Comparison of ENCODE assay signal across 1 cellular context in the genomic region with DNA sequence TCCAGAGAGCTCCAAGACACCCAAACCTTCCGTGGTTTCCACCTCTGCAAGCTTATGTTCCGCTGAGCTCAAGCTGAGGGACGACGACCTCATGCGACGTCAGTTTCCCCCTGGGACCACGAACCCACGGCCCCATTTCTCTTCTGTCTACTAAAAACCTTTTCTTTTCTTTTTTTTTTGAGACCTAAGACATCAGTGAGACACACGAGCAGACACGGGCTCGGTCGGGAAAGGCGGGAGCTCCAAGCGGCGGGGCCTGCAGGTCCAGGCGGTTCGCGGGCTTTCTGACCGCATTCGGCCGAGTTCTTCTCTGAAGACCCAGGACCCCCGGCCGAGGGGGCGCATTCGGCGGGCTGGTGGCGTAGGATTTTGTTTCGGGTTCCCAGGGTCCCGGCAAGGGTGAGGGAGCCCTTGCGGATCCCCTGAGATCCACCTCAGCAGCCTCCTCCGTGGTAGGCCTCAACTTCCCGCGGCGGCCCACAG.
TF ChIP-seq lines count a peak whose summit lies in the region.

No MANE protein-coding gene starts in this region.

TF ChIP-seq in K562, 482 proteins besides CTCF, POLR2A, EP300 and RAD21 (continued from another document and continues in another):
- TF ChIP-seq, protein P1, sequence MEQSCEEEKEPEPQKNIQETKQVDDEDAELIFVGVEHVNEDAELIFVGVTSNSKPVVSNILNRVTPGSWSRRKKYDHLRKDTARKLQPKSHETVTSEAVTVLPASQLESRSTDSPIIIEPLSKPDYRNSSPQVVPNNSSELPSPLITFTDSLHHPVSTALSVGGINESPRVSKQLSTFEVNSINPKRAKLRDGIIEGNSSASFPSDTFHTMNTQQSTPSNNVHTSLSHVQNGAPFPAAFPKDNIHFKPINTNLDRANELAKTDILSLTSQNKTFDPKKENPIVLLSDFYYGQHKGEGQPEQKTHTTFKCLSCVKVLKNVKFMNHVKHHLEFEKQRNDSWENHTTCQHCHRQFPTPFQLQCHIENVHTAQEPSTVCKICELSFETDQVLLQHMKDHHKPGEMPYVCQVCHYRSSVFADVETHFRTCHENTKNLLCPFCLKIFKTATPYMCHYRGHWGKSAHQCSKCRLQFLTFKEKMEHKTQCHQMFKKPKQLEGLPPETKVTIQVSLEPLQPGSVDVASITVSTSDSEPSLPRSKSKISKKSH (CRISPR knock-in tag; IDR thresholded peaks at IDR 0.05), result no peak
- TF ChIP-seq BACH1 (tag; IDR thresholded peaks at IDR 0.05), result no peak
- no peak for TF ChIP-seq YBX1 (IDR thresholded peaks at IDR 0.05)
- TF ChIP-seq ZNF507 (tag; conservative IDR thresholded peaks at IDR 0.05), result no peak
- TF ChIP-seq KAT7 (CRISPR knock-in tag; IDR thresholded peaks at IDR 0.05; ENCODE audit: borderline replicate concordance), result peak; percentile 46; the same call in 1 of the 2 replicates
- TF ChIP-seq SP2 (IDR thresholded peaks at IDR 0.05; ENCODE audit: extremely low read depth, low read depth, low read length, poor library complexity, severe bottlenecking), result no peak
- no peak for TF ChIP-seq JUND (IDR thresholded peaks at IDR 0.05; ENCODE audit: borderline replicate concordance, low read depth, low read length)
- no peak for TF ChIP-seq JUND (tag; IDR thresholded peaks at IDR 0.05; ENCODE audit: borderline replicate concordance, low read depth, low read length)
- peak; percentile 22; the same call in 1 of the 2 replicates for TF ChIP-seq CEBPG (CRISPR knock-in tag; IDR thresholded peaks at IDR 0.05)
- TF ChIP-seq CEBPG (tag; conservative IDR thresholded peaks at IDR 0.05 in 1 of 2, IDR thresholded peaks at IDR 0.05 in 1 of 2), result no peak
- no peak for TF ChIP-seq FOXA3 (CRISPR knock-in tag; conservative IDR thresholded peaks at IDR 0.05 in 1 of 2, IDR thresholded peaks at IDR 0.05 in 1 of 2)
- no peak for TF ChIP-seq KDM2B (CRISPR knock-in tag; IDR thresholded peaks at IDR 0.05)
- TF ChIP-seq, protein P2, sequence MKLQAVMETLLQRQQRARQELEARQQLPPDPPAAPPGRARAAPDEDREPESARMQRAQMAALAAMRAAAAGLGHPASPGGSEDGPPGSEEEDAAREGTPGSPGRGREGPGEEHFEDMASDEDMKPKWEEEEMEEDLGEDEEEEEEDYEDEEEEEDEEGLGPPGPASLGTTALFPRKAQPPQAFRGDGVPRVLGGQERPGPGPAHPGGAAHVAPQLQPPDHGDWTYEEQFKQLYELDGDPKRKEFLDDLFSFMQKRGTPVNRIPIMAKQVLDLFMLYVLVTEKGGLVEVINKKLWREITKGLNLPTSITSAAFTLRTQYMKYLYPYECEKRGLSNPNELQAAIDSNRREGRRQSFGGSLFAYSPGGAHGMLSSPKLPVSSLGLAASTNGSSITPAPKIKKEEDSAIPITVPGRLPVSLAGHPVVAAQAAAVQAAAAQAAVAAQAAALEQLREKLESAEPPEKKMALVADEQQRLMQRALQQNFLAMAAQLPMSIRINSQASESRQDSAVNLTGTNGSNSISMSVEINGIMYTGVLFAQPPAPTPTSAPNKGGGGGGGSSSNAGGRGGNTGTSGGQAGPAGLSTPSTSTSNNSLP (IDR thresholded peaks at IDR 0.05; ENCODE audit: borderline replicate concordance, low read depth, low read length), result no peak
- TF ChIP-seq ZNF121 (CRISPR knock-in tag; conservative IDR thresholded peaks at IDR 0.05), result no peak
- TF ChIP-seq PYGO2 (tag; IDR thresholded peaks at IDR 0.05), result no peak
- no peak for TF ChIP-seq ZKSCAN3 (CRISPR knock-in tag; IDR thresholded peaks at IDR 0.05)
- no peak for TF ChIP-seq ZNF695 (CRISPR knock-in tag; IDR thresholded peaks at IDR 0.05)
- TF ChIP-seq KDM4B (IDR thresholded peaks at IDR 0.05; ENCODE audit: borderline replicate concordance in 2 of 2, low read depth in 1 of 2), result no peak
- TF ChIP-seq GTF2F1 (IDR thresholded peaks at IDR 0.05; ENCODE audit: low read depth, low read length), result no peak; the same call in 1 of the 2 replicates
- no peak for TF ChIP-seq ZNF174 (CRISPR knock-in tag; IDR thresholded peaks at IDR 0.05)
- TF ChIP-seq HDAC6 (IDR thresholded peaks at IDR 0.05; ENCODE audit: low read depth, low read length), result no peak
- no peak for TF ChIP-seq HDAC2 (IDR thresholded peaks at IDR 0.05)
- no peak for TF ChIP-seq KLF6 (CRISPR knock-in tag; IDR thresholded peaks at IDR 0.05; ENCODE audit: borderline replicate concordance)
- TF ChIP-seq NFE2L1 (tag; IDR thresholded peaks at IDR 0.05; ENCODE audit: borderline replicate concordance, low read depth), result no peak
- TF ChIP-seq MYBL2 (IDR thresholded peaks at IDR 0.05; ENCODE audit: low read depth), result no peak
- TF ChIP-seq MYBL2 (CRISPR knock-in tag; IDR thresholded peaks at IDR 0.05; ENCODE audit: borderline replicate concordance), result no peak
- TF ChIP-seq ZFPM2 (CRISPR knock-in tag; IDR thresholded peaks at IDR 0.05), result no peak
- TF ChIP-seq TAL1 (IDR thresholded peaks at IDR 0.05), result no peak
- TF ChIP-seq, protein P3, sequence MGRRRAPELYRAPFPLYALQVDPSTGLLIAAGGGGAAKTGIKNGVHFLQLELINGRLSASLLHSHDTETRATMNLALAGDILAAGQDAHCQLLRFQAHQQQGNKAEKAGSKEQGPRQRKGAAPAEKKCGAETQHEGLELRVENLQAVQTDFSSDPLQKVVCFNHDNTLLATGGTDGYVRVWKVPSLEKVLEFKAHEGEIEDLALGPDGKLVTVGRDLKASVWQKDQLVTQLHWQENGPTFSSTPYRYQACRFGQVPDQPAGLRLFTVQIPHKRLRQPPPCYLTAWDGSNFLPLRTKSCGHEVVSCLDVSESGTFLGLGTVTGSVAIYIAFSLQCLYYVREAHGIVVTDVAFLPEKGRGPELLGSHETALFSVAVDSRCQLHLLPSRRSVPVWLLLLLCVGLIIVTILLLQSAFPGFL (CRISPR knock-in tag; IDR thresholded peaks at IDR 0.05), result no peak; the same call in 1 of the 2 replicates
- TF ChIP-seq TEAD2 (tag; IDR thresholded peaks at IDR 0.05), result no peak
- TF ChIP-seq MAFF (IDR thresholded peaks at IDR 0.05; ENCODE audit: low read length), result no peak
- TF ChIP-seq TCFL5 (CRISPR knock-in tag; conservative IDR thresholded peaks at IDR 0.05), result no peak
- TF ChIP-seq, protein P4, sequence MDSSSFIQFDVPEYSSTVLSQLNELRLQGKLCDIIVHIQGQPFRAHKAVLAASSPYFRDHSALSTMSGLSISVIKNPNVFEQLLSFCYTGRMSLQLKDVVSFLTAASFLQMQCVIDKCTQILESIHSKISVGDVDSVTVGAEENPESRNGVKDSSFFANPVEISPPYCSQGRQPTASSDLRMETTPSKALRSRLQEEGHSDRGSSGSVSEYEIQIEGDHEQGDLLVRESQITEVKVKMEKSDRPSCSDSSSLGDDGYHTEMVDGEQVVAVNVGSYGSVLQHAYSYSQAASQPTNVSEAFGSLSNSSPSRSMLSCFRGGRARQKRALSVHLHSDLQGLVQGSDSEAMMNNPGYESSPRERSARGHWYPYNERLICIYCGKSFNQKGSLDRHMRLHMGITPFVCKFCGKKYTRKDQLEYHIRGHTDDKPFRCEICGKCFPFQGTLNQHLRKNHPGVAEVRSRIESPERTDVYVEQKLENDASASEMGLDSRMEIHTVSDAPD (CRISPR knock-in tag; IDR thresholded peaks at IDR 0.05), result no peak
- no peak for TF ChIP-seq CREBBP (IDR thresholded peaks at IDR 0.05; ENCODE audit: low read depth, low read length)
- TF ChIP-seq MECOM (CRISPR knock-in tag; IDR thresholded peaks at IDR 0.05), result no peak
- no peak for TF ChIP-seq STAT5A (IDR thresholded peaks at IDR 0.05; ENCODE audit: borderline replicate concordance, low read length)
- no peak for TF ChIP-seq ZNF589 (CRISPR knock-in tag; IDR thresholded peaks at IDR 0.05; ENCODE audit: low read depth)
- TF ChIP-seq, protein P5, sequence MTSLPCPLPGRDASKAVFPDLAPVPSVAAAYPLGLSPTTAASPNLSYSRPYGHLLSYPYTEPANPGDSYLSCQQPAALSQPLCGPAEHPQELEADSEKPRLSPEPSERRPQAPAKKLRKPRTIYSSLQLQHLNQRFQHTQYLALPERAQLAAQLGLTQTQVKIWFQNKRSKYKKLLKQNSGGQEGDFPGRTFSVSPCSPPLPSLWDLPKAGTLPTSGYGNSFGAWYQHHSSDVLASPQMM (CRISPR knock-in tag; IDR thresholded peaks at IDR 0.05), result no peak
- no peak for TF ChIP-seq ESRRB (CRISPR knock-in tag; IDR thresholded peaks at IDR 0.05; ENCODE audit: borderline replicate concordance)
- TF ChIP-seq, protein P6, sequence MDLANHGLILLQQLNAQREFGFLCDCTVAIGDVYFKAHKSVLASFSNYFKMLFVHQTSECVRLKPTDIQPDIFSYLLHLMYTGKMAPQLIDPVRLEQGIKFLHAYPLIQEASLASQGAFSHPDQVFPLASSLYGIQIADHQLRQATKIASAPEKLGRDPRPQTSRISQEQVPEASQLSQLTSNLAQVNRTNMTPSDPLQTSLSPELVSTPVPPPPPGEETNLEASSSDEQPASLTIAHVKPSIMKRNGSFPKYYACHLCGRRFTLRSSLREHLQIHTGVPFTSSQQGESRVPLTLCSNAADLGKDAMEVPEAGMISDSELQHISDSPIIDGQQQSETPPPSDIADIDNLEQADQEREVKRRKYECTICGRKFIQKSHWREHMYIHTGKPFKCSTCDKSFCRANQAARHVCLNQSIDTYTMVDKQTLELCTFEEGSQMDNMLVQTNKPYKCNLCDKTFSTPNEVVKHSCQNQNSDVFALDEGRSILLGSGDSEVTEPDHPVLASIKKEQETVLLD (IDR thresholded peaks at IDR 0.05), result no peak
- TF ChIP-seq YY1 (IDR thresholded peaks at IDR 0.05; ENCODE audit: borderline replicate concordance in 1 of 3, control insufficient read depth in 1 of 3, extremely low read depth in 1 of 3, insufficient read depth in 3 of 3, insufficient read length in 1 of 3, insufficient replicate concordance in 2 of 3, low read depth in 1 of 3, low read length in 2 of 3), result no peak
- TF ChIP-seq SMARCA5 (IDR thresholded peaks at IDR 0.05), result no peak
- TF ChIP-seq, protein P7, sequence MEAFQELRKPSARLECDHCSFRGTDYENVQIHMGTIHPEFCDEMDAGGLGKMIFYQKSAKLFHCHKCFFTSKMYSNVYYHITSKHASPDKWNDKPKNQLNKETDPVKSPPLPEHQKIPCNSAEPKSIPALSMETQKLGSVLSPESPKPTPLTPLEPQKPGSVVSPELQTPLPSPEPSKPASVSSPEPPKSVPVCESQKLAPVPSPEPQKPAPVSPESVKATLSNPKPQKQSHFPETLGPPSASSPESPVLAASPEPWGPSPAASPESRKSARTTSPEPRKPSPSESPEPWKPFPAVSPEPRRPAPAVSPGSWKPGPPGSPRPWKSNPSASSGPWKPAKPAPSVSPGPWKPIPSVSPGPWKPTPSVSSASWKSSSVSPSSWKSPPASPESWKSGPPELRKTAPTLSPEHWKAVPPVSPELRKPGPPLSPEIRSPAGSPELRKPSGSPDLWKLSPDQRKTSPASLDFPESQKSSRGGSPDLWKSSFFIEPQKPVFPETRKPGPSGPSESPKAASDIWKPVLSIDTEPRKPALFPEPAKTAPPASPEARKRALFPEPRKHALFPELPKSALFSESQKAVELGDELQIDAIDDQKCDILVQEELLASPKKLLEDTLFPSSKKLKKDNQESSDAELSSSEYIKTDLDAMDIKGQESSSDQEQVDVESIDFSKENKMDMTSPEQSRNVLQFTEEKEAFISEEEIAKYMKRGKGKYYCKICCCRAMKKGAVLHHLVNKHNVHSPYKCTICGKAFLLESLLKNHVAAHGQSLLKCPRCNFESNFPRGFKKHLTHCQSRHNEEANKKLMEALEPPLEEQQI (IDR thresholded peaks at IDR 0.05), result no peak
- TF ChIP-seq ZNF785 (CRISPR knock-in tag; IDR thresholded peaks at IDR 0.05), result no peak
- TF ChIP-seq, protein P8, sequence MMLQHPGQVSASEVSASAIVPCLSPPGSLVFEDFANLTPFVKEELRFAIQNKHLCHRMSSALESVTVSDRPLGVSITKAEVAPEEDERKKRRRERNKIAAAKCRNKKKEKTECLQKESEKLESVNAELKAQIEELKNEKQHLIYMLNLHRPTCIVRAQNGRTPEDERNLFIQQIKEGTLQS (IDR thresholded peaks at IDR 0.05), result no peak
- TF ChIP-seq, protein P8 (CRISPR knock-in tag; conservative IDR thresholded peaks at IDR 0.05), result no peak
- TF ChIP-seq IFI16 (CRISPR knock-in tag; IDR thresholded peaks at IDR 0.05), result no peak
- TF ChIP-seq FOSL1 (tag; conservative IDR thresholded peaks at IDR 0.05), result no peak
- TF ChIP-seq, protein P9, sequence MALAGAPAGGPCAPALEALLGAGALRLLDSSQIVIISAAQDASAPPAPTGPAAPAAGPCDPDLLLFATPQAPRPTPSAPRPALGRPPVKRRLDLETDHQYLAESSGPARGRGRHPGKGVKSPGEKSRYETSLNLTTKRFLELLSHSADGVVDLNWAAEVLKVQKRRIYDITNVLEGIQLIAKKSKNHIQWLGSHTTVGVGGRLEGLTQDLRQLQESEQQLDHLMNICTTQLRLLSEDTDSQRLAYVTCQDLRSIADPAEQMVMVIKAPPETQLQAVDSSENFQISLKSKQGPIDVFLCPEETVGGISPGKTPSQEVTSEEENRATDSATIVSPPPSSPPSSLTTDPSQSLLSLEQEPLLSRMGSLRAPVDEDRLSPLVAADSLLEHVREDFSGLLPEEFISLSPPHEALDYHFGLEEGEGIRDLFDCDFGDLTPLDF (CRISPR knock-in tag; IDR thresholded peaks at IDR 0.05), result no peak
- no peak for TF ChIP-seq NR1H2 (CRISPR knock-in tag; IDR thresholded peaks at IDR 0.05)
- no peak for TF ChIP-seq GABPB1 (CRISPR knock-in tag; IDR thresholded peaks at IDR 0.05)
- no peak for TF ChIP-seq TOE1 (IDR thresholded peaks at IDR 0.05; ENCODE audit: borderline replicate concordance)
- TF ChIP-seq TOE1 (CRISPR knock-in tag; IDR thresholded peaks at IDR 0.05; ENCODE audit: borderline replicate concordance, low read depth), result no peak
- TF ChIP-seq, protein P10, sequence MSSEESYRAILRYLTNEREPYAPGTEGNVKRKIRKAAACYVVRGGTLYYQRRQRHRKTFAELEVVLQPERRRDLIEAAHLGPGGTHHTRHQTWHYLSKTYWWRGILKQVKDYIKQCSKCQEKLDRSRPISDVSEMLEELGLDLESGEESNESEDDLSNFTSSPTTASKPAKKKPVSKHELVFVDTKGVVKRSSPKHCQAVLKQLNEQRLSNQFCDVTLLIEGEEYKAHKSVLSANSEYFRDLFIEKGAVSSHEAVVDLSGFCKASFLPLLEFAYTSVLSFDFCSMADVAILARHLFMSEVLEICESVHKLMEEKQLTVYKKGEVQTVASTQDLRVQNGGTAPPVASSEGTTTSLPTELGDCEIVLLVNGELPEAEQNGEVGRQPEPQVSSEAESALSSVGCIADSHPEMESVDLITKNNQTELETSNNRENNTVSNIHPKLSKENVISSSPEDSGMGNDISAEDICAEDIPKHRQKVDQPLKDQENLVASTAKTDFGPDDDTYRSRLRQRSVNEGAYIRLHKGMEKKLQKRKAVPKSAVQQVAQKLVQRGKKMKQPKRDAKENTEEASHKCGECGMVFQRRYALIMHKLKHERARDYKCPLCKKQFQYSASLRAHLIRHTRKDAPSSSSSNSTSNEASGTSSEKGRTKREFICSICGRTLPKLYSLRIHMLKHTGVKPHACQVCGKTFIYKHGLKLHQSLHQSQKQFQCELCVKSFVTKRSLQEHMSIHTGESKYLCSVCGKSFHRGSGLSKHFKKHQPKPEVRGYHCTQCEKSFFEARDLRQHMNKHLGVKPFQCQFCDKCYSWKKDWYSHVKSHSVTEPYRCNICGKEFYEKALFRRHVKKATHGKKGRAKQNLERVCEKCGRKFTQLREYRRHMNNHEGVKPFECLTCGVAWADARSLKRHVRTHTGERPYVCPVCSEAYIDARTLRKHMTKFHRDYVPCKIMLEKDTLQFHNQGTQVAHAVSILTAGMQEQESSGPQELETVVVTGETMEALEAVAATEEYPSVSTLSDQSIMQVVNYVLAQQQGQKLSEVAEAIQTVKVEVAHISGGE (CRISPR knock-in tag; IDR thresholded peaks at IDR 0.05), result no peak; a peak in 1 of 6 replicates
- TF ChIP-seq MEF2D (tag; conservative IDR thresholded peaks at IDR 0.05; ENCODE audit: low read depth), result no peak
- 0 out of 2 replicates have a peak, but pooled peaks have one; percentile 31 for TF ChIP-seq HLTF (IDR thresholded peaks at IDR 0.05)
